Comparison of ENCODE assay signal across 39 cellular contexts in genomic region chr16:62794724-62795123, GRCh38.
"Had no signal": no experiment of that assay in that cellular context is flagged by ENCODE, and none has a peak within 500 bp of the region (broad histone marks: within the 10 kb centered on the region; RNA-seq: fewer than 3 reads in every experiment).

No MANE protein-coding gene starts in this region.

- H3K27ac Mint-ChIP-seq: activated B cell treated with CpG ODN at 0.5 μM for 24 hours; activated CD4-positive, alpha-beta memory T cell treated with anti-CD3 and anti-CD28 coated beads for 36 hours; activated CD4-positive, alpha-beta T cell treated with anti-CD3 and anti-CD28 coated beads, Interleukin-2, amount 10 ng/mL, durations not matched to agents 24 days and 14 days; activated CD8-positive, alpha-beta T cell treated with anti-CD3 and anti-CD28 coated beads for 36 hours; activated naive CD4-positive, alpha-beta T cell treated with anti-CD3 and anti-CD28 coated beads, Interleukin-2, amount 10 ng/mL, durations not matched to agents 7 days and 5 days; activated naive CD4-positive, alpha-beta T cell treated with anti-CD3 and anti-CD28 coated beads, Interleukin-2, amount 50 U/mL, for 24 hours; activated naive CD8-positive, alpha-beta T cell; activated naive CD8-positive, alpha-beta T cell treated with anti-CD3 and anti-CD28 coated beads, Interleukin-2, amount 10 ng/mL, durations not matched to agents 7 days and 5 days; activated naive CD8-positive, alpha-beta T cell treated with anti-CD3 and anti-CD28 coated beads, Interleukin-2, amount 50 U/mL, for 24 hours; activated T-cell treated with anti-CD3 and anti-CD28 coated beads, Interleukin-2, amount 50 U/mL, for 72 hours; activated T-helper 1 cell treated with anti-CD3 and anti-CD28 coated beads, Interleukin-12 subunit alpha, Interleukin-12 subunit beta, Interleukin-2, Interleukin-4 antibody, amounts not matched to agents 30 ng/mL and 10 ng/mL and 1 ng/mL, durations not matched to agents 14 hours and 24 hours and 36 hours; activated T-helper 17 cell treated with anti-CD3 and anti-CD28 coated beads, Interleukin-2, amount 50 U/mL, for 72 hours; brain; T-helper 1 cell treated with Interleukin-12 subunit alpha and Interleukin-12 subunit beta and Interleukin-4 antibody, amounts not matched to agents 30 μg/mL and 1 μg/mL, for 36 hours; T-helper 2 cell treated with Interferon-gamma antibody and Interleukin-4, amounts not matched to agents 5 μg/mL and 100 μg/mL, for 36 hours had no signal

- FAIRE-seq: bronchial epithelial cell, TTC549 had no signal

- H3K36me3 Mint-ChIP-seq: activated CD4-positive, alpha-beta memory T cell treated with anti-CD3 and anti-CD28 coated beads for 36 hours; activated naive CD4-positive, alpha-beta T cell treated with anti-CD3 and anti-CD28 coated beads, Interleukin-2, amount 10 ng/mL, durations not matched to agents 7 days and 5 days; activated naive CD4-positive, alpha-beta T cell treated with anti-CD3 and anti-CD28 coated beads, Interleukin-2, amount 50 U/mL, for 24 hours; activated naive CD8-positive, alpha-beta T cell; activated naive CD8-positive, alpha-beta T cell treated with anti-CD3 and anti-CD28 coated beads, Interleukin-2, amount 10 ng/mL, durations not matched to agents 7 days and 5 days had no signal

- H3K27me3 ChIP-seq: ascending aorta, cardiac muscle cell had no signal

- H3K27me3 Mint-ChIP-seq: activated B cell treated with CpG ODN at 0.5 μM for 24 hours; activated CD4-positive, alpha-beta memory T cell treated with anti-CD3 and anti-CD28 coated beads for 36 hours; activated CD4-positive, alpha-beta T cell treated with anti-CD3 and anti-CD28 coated beads, Interleukin-2, amount 10 ng/mL, durations not matched to agents 24 days and 14 days; activated CD8-positive, alpha-beta T cell treated with anti-CD3 and anti-CD28 coated beads for 36 hours; activated naive CD4-positive, alpha-beta T cell treated with anti-CD3 and anti-CD28 coated beads, Interleukin-2, amount 10 ng/mL, durations not matched to agents 7 days and 5 days; activated naive CD4-positive, alpha-beta T cell treated with anti-CD3 and anti-CD28 coated beads, Interleukin-2, amount 50 U/mL, for 24 hours; activated naive CD8-positive, alpha-beta T cell; activated naive CD8-positive, alpha-beta T cell treated with anti-CD3 and anti-CD28 coated beads, Interleukin-2, amount 10 ng/mL, durations not matched to agents 7 days and 5 days; activated naive CD8-positive, alpha-beta T cell treated with anti-CD3 and anti-CD28 coated beads, Interleukin-2, amount 50 U/mL, for 24 hours; activated T-helper 17 cell treated with anti-CD3 and anti-CD28 coated beads, Interleukin-2, amount 50 U/mL, for 72 hours; brain; central memory CD8-positive, alpha-beta T cell had no signal

- H3K27ac ChIP-seq: ascending aorta, cardiac muscle cell, VCaP had no signal

- H3K9me3 ChIP-seq: ascending aorta had no signal

- H3K4me3 Mint-ChIP-seq: activated B cell treated with CpG ODN at 0.5 μM for 24 hours; activated CD4-positive, alpha-beta memory T cell treated with anti-CD3 and anti-CD28 coated beads for 36 hours; activated CD4-positive, alpha-beta T cell treated with anti-CD3 and anti-CD28 coated beads, Interleukin-2, amount 10 ng/mL, durations not matched to agents 24 days and 14 days; activated CD8-positive, alpha-beta T cell treated with anti-CD3 and anti-CD28 coated beads for 36 hours; activated naive CD4-positive, alpha-beta T cell treated with anti-CD3 and anti-CD28 coated beads, Interleukin-2, amount 10 ng/mL, durations not matched to agents 7 days and 5 days; activated naive CD4-positive, alpha-beta T cell treated with anti-CD3 and anti-CD28 coated beads, Interleukin-2, amount 50 U/mL, for 24 hours; activated naive CD8-positive, alpha-beta T cell; activated naive CD8-positive, alpha-beta T cell treated with anti-CD3 and anti-CD28 coated beads, Interleukin-2, amount 10 ng/mL, durations not matched to agents 7 days and 5 days; activated naive CD8-positive, alpha-beta T cell treated with anti-CD3 and anti-CD28 coated beads, Interleukin-2, amount 50 U/mL, for 24 hours; activated T-cell treated with anti-CD3 and anti-CD28 coated beads, Interleukin-2, amount 50 U/mL, for 4 hours; activated T-cell treated with anti-CD3 and anti-CD28 coated beads, Interleukin-2, amount 50 U/mL, for 72 hours; activated T-helper 1 cell treated with anti-CD3 and anti-CD28 coated beads, Interleukin-12 subunit alpha, Interleukin-12 subunit beta, Interleukin-2, Interleukin-4 antibody, amounts not matched to agents 30 ng/mL and 10 ng/mL and 1 ng/mL, durations not matched to agents 14 hours and 24 hours and 36 hours; activated T-helper 17 cell treated with anti-CD3 and anti-CD28 coated beads, Interleukin-2, amount 50 U/mL, for 72 hours; brain; central memory CD8-positive, alpha-beta T cell; T-helper 1 cell treated with Interleukin-12 subunit alpha and Interleukin-12 subunit beta and Interleukin-4 antibody, amounts not matched to agents 30 μg/mL and 1 μg/mL, for 36 hours; T-helper 2 cell treated with Interferon-gamma antibody and Interleukin-4, amounts not matched to agents 5 μg/mL and 100 μg/mL, for 36 hours had no signal

- H3K4me3 ChIP-seq: ascending aorta, cardiac muscle cell had no signal

- H3K4me1 Mint-ChIP-seq: activated B cell treated with CpG ODN at 0.5 μM for 24 hours; activated CD4-positive, alpha-beta T cell treated with anti-CD3 and anti-CD28 coated beads, Interleukin-2, amount 10 ng/mL, durations not matched to agents 24 days and 14 days; activated naive CD4-positive, alpha-beta T cell treated with anti-CD3 and anti-CD28 coated beads, Interleukin-2, amount 10 ng/mL, durations not matched to agents 7 days and 5 days; activated naive CD4-positive, alpha-beta T cell treated with anti-CD3 and anti-CD28 coated beads, Interleukin-2, amount 50 U/mL, for 24 hours; activated naive CD8-positive, alpha-beta T cell treated with anti-CD3 and anti-CD28 coated beads, Interleukin-2, amount 10 ng/mL, durations not matched to agents 7 days and 5 days; activated naive CD8-positive, alpha-beta T cell treated with anti-CD3 and anti-CD28 coated beads, Interleukin-2, amount 50 U/mL, for 24 hours; activated T-helper 17 cell treated with anti-CD3 and anti-CD28 coated beads, Interleukin-2, amount 50 U/mL, for 72 hours; brain; central memory CD8-positive, alpha-beta T cell had no signal

- H3K4me1 ChIP-seq: ascending aorta had no signal

- ATAC-seq: activated CD8-positive, alpha-beta T cell treated with anti-CD3 and anti-CD28 coated beads for 36 hours; activated naive CD8-positive, alpha-beta T cell treated with anti-CD3 and anti-CD28 coated beads, Interleukin-2, amount 50 U/mL, for 24 hours; activated T-cell treated with anti-CD3 and anti-CD28 coated beads, Interleukin-2, amount 50 U/mL, for 4 hours; activated T-cell treated with anti-CD3 and anti-CD28 coated beads, Interleukin-2, amount 50 U/mL, for 72 hours; activated T-helper 17 cell treated with anti-CD3 and anti-CD28 coated beads, Interleukin-2, amount 50 U/mL, for 72 hours had no signal

- H3K36me3 ChIP-seq: ascending aorta, cardiac muscle cell had no signal

- DNase-seq: activated B cell treated with CpG ODN at 0.5 μM for 24 hours; activated CD4-positive, alpha-beta memory T cell treated with anti-CD3 and anti-CD28 coated beads for 36 hours; activated CD4-positive, alpha-beta T cell treated with anti-CD3 and anti-CD28 coated beads for 4 hours; activated CD4-positive, alpha-beta T cell treated with anti-CD3 and anti-CD28 coated beads, Interleukin-2, amount 10 ng/mL, durations not matched to agents 24 days and 14 days; activated CD4-positive, alpha-beta T cell treated with anti-CD3 and anti-CD28 coated beads, Interleukin-2, amount 50 U/mL, for 1 hour; activated CD4-positive, alpha-beta T cell treated with anti-CD3 and anti-CD28 coated beads, Interleukin-2, amount 50 U/mL, for 4 hours; activated CD4-positive, CD25-positive, alpha-beta regulatory T cell treated with anti-CD3 and anti-CD28 coated beads, Interleukin-2, amount 50 U/mL, for 72 hours; activated CD8-positive, alpha-beta memory T cell treated with anti-CD3 and anti-CD28 coated beads, Interleukin-2, amount 50 U/mL, for 4 hours; activated CD8-positive, alpha-beta T cell treated with anti-CD3 and anti-CD28 coated beads for 36 hours; activated effector memory CD4-positive, alpha-beta T cell treated with anti-CD3 and anti-CD28 coated beads, Interleukin-2, amount 50 U/mL, for 16 hours; activated gamma-delta T cell treated with Interleukin-2 at 50 U/mL for 16 hours; activated naive CD4-positive, alpha-beta T cell; activated naive CD4-positive, alpha-beta T cell treated with anti-CD3 and anti-CD28 coated beads, Interleukin-2, amount 10 ng/mL, durations not matched to agents 7 days and 5 days; activated naive CD8-positive, alpha-beta T cell treated with anti-CD3 and anti-CD28 coated beads, Interleukin-2, amount 10 ng/mL, durations not matched to agents 7 days and 5 days; activated naive CD8-positive, alpha-beta T cell treated with anti-CD3 and anti-CD28 coated beads, Interleukin-2, amount 50 U/mL, for 24 hours; activated T-cell treated with anti-CD3 and anti-CD28 coated beads for 4 hours; activated T-cell treated with anti-CD3 and anti-CD28 coated beads, Interleukin-2, amount 50 U/mL, for 1 hour; activated T-cell treated with anti-CD3 and anti-CD28 coated beads, Interleukin-2, amount 50 U/mL, for 4 hours; activated T-cell treated with anti-CD3 and anti-CD28 coated beads, Interleukin-2, amount 50 U/mL, for 72 hours; amygdala; anterior cingulate cortex; caudate nucleus; cerebellar nuclear complex; T-helper 1 cell; T-helper 2 cell; T-helper 9 cell had no signal
